Comparison of ENCODE assay signal across 13 cellular contexts in the genomic region with DNA sequence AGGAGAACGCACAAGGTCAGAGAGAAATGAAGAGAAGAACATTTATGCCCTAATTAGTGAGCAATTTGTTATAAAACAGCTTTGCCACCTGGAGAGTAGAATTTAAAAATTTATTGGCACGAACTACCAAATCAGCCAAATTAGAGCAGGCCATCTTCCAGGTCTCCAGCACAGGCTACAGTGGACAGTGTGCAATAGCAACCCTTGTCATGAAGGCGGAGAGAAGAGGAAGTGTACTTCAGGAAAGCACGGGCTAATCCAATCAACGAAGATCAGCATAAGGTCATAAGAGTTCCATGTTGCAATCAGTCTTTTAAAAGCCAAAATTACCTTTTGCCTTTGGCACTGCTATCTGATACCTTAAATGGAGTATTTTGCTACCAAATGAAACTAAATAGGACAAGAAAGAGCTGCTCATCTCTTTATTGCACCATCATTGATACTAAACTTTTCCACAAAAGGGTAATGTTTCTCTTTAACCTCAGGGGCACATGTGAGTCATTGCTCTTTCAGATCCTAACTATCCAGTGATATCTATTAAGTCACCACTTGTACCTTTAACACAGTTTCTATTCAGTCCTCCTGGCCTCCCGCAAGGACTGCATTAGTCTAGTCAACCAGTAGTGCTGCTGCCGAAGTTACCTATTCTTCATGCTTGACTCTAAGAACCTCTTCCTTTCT. TPM values are rescaled to one million over a fixed set of nuclear protein-coding genes. Genes with fewer than 3 reads are reported as not detected.
DNase-seq lines count a peak whose midpoint lies in the region; FAIRE-seq and TF ChIP-seq lines count a peak whose summit lies in the region.
"Had no signal": no experiment of that assay in that cellular context is flagged by ENCODE, and none has a peak within 500 bp of the region (broad histone marks: within the 10 kb centered on the region; RNA-seq: fewer than 3 reads in every experiment).

No MANE protein-coding gene starts in this region.

- DNase-seq in HFFc6 (peak; percentile 15), NCI-H82 (lab: John Stamatoyannopoulos, UW) (peak; percentile 84), bronchial epithelial cell (ENCODE audit: low read depth) (peak; percentile 33), myocyte (ENCODE audit: low read depth) (peak; percentile 6), vagina (ENCODE audit: extremely low spot score in 2 of 2) (no peak), NK-92 (lab: John Stamatoyannopoulos, UW; ENCODE audit: unreplicated experiment) (no peak), iPS-NIHi7 (ENCODE audit: extremely low spot score) (no peak), COLO668 (lab: John Stamatoyannopoulos, UW; ENCODE audit: unreplicated experiment) (no peak)
- DNase-seq: activated CD4-positive, alpha-beta T cell treated with anti-CD3 and anti-CD28 coated beads for 36 hours; CD4-positive, alpha-beta T cell; hypothalamus had no signal

- TF ChIP-seq CTCF in HFFc6 (IDR thresholded peaks at IDR 0.05) (no peak), bronchial epithelial cell (IDR thresholded peaks at IDR 0.05; ENCODE audit: insufficient read depth, low read length, severe bottlenecking) (no peak), vagina (IDR thresholded peaks at IDR 0.05) (no peak)

- H3K9me3 Mint-ChIP-seq in HFFc6: no peaks in the 10 kb centered on the region

- H3K9me3 ChIP-seq in vagina: no peaks in the 10 kb centered on the region
- H3K9me3 ChIP-seq: tibial nerve had no signal

- H3K36me3 ChIP-seq in bronchial epithelial cell (ENCODE audit: control insufficient read depth, insufficient read depth, low read length): no peaks in the 10 kb centered on the region
- no peaks in the 10 kb centered on the region for H3K36me3 ChIP-seq in vagina
- H3K36me3 ChIP-seq: tibial nerve had no signal

- no peak overlapping the region for H3K27ac Mint-ChIP-seq in HFFc6
- H3K27ac Mint-ChIP-seq: activated CD4-positive, alpha-beta T cell treated with anti-CD3 and anti-CD28 coated beads for 36 hours; CD4-positive, alpha-beta T cell had no signal

- intact Hi-C loops in vagina (cut with DNase I): no loop called here

- H3K4me1 Mint-ChIP-seq in HFFc6 (ENCODE audit: low read depth): peaks cover 13% of the 10 kb centered on the region; the same call in 1 of the 2 replicates
- H3K4me1 Mint-ChIP-seq: activated CD4-positive, alpha-beta T cell treated with anti-CD3 and anti-CD28 coated beads for 36 hours had no signal

- H3K4me1 ChIP-seq in vagina: peaks cover 6% of the 10 kb centered on the region
- H3K4me1 ChIP-seq: tibial nerve had no signal

- TF ChIP-seq POLR2A in vagina (IDR thresholded peaks at IDR 0.05): no peak

- H3K4me3 ChIP-seq in bronchial epithelial cell (ENCODE audit: low read depth, low read length): no peak overlapping the region
- no peak overlapping the region for H3K4me3 ChIP-seq in vagina
- H3K4me3 ChIP-seq: tibial nerve had no signal

- H3K27me3 Mint-ChIP-seq in HFFc6 (ENCODE audit: insufficient read depth): peaks cover 1% of the 10 kb centered on the region; the same call in 1 of the 2 replicates
- H3K27me3 Mint-ChIP-seq: CD4-positive, alpha-beta T cell had no signal

- no peaks in the 10 kb centered on the region for H3K36me3 Mint-ChIP-seq in HFFc6 (ENCODE audit: low read depth)

- H3K27me3 ChIP-seq in bronchial epithelial cell (ENCODE audit: control insufficient read depth, insufficient read depth, low read length) (no peaks in the 10 kb centered on the region), vagina (no peaks in the 10 kb centered on the region)
- H3K27me3 ChIP-seq: tibial nerve had no signal

- no peak for FAIRE-seq in bronchial epithelial cell (lab: Jason Lieb, UNC)
- FAIRE-seq: endometrium had no signal

- H3K4me3 Mint-ChIP-seq in HFFc6: no peak overlapping the region
- H3K4me3 Mint-ChIP-seq: activated CD4-positive, alpha-beta T cell treated with anti-CD3 and anti-CD28 coated beads for 36 hours; CD4-positive, alpha-beta T cell had no signal

- H3K27ac ChIP-seq in vagina: no peak overlapping the region
- H3K27ac ChIP-seq: tibial nerve had no signal

RNA-seq across cellular contexts. Expression of gene ANK2, which starts 19.9 kb away (rescaled TPM):
- 1 to 10 TPM; 1.4 to 9.0 (median 2.3) TPM for total RNA-seq in HFFc6 (2021; fragmentation: NEBNext Ultra II Directional; extraction: Animal tissue kit (Norgen Biotek cat#: 25700))
- total RNA-seq in bronchial epithelial cell (2.6 and 5.8 TPM in 2 replicates), myocyte (112 and 163 TPM in 2 replicates), vagina (64.6 TPM)
- polyA plus RNA-seq in myocyte (2012): 60.7 TPM

Comparison
In these comparisons a context has a peak if more than half of its experiments do, and no peak if none do; other contexts are left out.
1. DNase-seq: peak in HFFc6 (single experiment), NCI-H82 (single experiment), bronchial epithelial cell (single experiment) and myocyte (single experiment); none in vagina (0 of 2), NK-92 (single experiment), iPS-NIHi7 (single experiment) and COLO668 (single experiment).